Comparison of ENCODE assay signal across 8 cellular contexts in genomic region chr14:20610002-20610765, GRCh38. TPM values are rescaled to one million over a fixed set of nuclear protein-coding genes. Genes with fewer than 3 reads are reported as not detected.
DNase-seq lines count a peak whose midpoint lies in the region; ATAC-seq and TF ChIP-seq lines count a peak whose summit lies in the region.

No MANE protein-coding gene starts in this region.

- ATAC-seq in HG03432 (IDR thresholded peaks at IDR 0.05; ENCODE audit: unreplicated experiment) (peak; percentile 18), GM21390 (IDR thresholded peaks at IDR 0.05; ENCODE audit: unreplicated experiment) (no peak)
- peak; percentile 13 for ATAC-seq in activated CD8-positive, alpha-beta memory T cell treated with anti-CD3 and anti-CD28 coated beads, Interleukin-2, amount 10 ng/mL, durations not matched to agents 7 days and 5 days

- no peak overlapping the region for H3K27ac ChIP-seq in mesodermal cell (ENCODE audit: low read depth, low read length, severe bottlenecking)

- H3K27me3 Mint-ChIP-seq in activated CD8-positive, alpha-beta memory T cell treated with anti-CD3 and anti-CD28 coated beads, Interleukin-2, amount 10 ng/mL, durations not matched to agents 7 days and 5 days = no peaks in the 10 kb centered on the region
- no peaks in the 10 kb centered on the region for H3K27me3 Mint-ChIP-seq in endothelial cell (ENCODE audit: unreplicated experiment)

- H3K4me1 ChIP-seq in mesodermal cell (ENCODE audit: control insufficient read depth, insufficient read depth, low read length, poor library complexity, severe bottlenecking) = peaks cover 6% of the 10 kb centered on the region

- peak; percentile 75 for DNase-seq in COLO668 (lab: John Stamatoyannopoulos, UW; ENCODE audit: unreplicated experiment)
- peak; percentile 62 for DNase-seq in NOMO-1 treated with DMSO at 0.1 percent for 48 hours (lab: John Stamatoyannopoulos, UW; ENCODE audit: unreplicated experiment)
- peak; percentile 83 for DNase-seq in activated CD8-positive, alpha-beta memory T cell treated with anti-CD3 and anti-CD28 coated beads, Interleukin-2, amount 10 ng/mL, durations not matched to agents 7 days and 5 days
- DNase-seq in endothelial cell (ENCODE audit: low spot score) = peak; percentile 79
- DNase-seq in stimulated activated CD8-positive, alpha-beta memory T cell treated with anti-CD3 and anti-CD28 coated beads, Interleukin-15, amount 100 ng/mL, for 1 hour (ENCODE audit: low read depth) = peak; percentile 42

- H3K9me3 ChIP-seq in mesodermal cell (ENCODE audit: control insufficient read depth, low read length) = no peaks in the 10 kb centered on the region

- H3K4me1 Mint-ChIP-seq in activated CD8-positive, alpha-beta memory T cell treated with anti-CD3 and anti-CD28 coated beads, Interleukin-2, amount 10 ng/mL, durations not matched to agents 7 days and 5 days = peaks cover 16% of the 10 kb centered on the region
- H3K4me1 Mint-ChIP-seq in endothelial cell (ENCODE audit: unreplicated experiment) = peaks cover 6% of the 10 kb centered on the region

- no peaks in the 10 kb centered on the region for H3K36me3 ChIP-seq in mesodermal cell (ENCODE audit: control insufficient read depth, insufficient read depth, low read length)

- 8 to 10% methylated on average over 16 to 18 of the region's 27 CpGs for WGBS in mesodermal cell (ENCODE audit: insufficient coverage in 2 of 2), 2 experiments

- CTCF ChIA-PET in activated CD8-positive, alpha-beta memory T cell treated with anti-CD3 and anti-CD28 coated beads, Interleukin-2, amount 10 ng/mL, durations not matched to agents 7 days and 5 days (lab: Charles Lee) = interaction anchor here (0.7 to 6.7 kb wide), 28 partner anchors 9 to 293 kb away, joined by 3 to 89 read pairs (median 6); partner anchors contain the start of genes APEX1, CCNB1IP1, OSGEP and PIP4P1

- no peak for TF ChIP-seq CTCF in endothelial cell (IDR thresholded peaks at IDR 0.05; ENCODE audit: unreplicated experiment)

- H3K9me3 Mint-ChIP-seq in activated CD8-positive, alpha-beta memory T cell treated with anti-CD3 and anti-CD28 coated beads, Interleukin-2, amount 10 ng/mL, durations not matched to agents 7 days and 5 days (ENCODE audit: low read depth) = no peaks in the 10 kb centered on the region
- no peaks in the 10 kb centered on the region for H3K9me3 Mint-ChIP-seq in endothelial cell (ENCODE audit: unreplicated experiment)

- H3K36me3 Mint-ChIP-seq in activated CD8-positive, alpha-beta memory T cell treated with anti-CD3 and anti-CD28 coated beads, Interleukin-2, amount 10 ng/mL, durations not matched to agents 7 days and 5 days = no peaks in the 10 kb centered on the region
- H3K36me3 Mint-ChIP-seq in endothelial cell (ENCODE audit: low read depth, unreplicated experiment) = no peaks in the 10 kb centered on the region

- no peak overlapping the region for H3K4me3 Mint-ChIP-seq in activated CD8-positive, alpha-beta memory T cell treated with anti-CD3 and anti-CD28 coated beads, Interleukin-2, amount 10 ng/mL, durations not matched to agents 7 days and 5 days
- H3K4me3 Mint-ChIP-seq in endothelial cell (ENCODE audit: unreplicated experiment) = no peak overlapping the region

- no peak overlapping the region for H3K27ac Mint-ChIP-seq in activated CD8-positive, alpha-beta memory T cell treated with anti-CD3 and anti-CD28 coated beads, Interleukin-2, amount 10 ng/mL, durations not matched to agents 7 days and 5 days
- no peak overlapping the region for H3K27ac Mint-ChIP-seq in endothelial cell (ENCODE audit: unreplicated experiment)

- H3K4me3 ChIP-seq in mesodermal cell (ENCODE audit: extremely low read depth, insufficient read depth, low read length, poor library complexity, severe bottlenecking) = peak overlapping the region; percentile 92

RNA-seq across cellular contexts. Expression of gene RNASE12, which starts 19.0 kb away (rescaled TPM):
- not detected for total RNA-seq in activated CD8-positive, alpha-beta memory T cell treated with anti-CD3 and anti-CD28 coated beads, Interleukin-2, amount 10 ng/mL, durations not matched to agents 7 days and 5 days
- not detected for total RNA-seq in endothelial cell (ENCODE audit: unreplicated experiment)
- not detected for polyA plus RNA-seq in mesodermal cell (2013, experiment 1 of 2)
- not detected for polyA plus RNA-seq in mesodermal cell (2013, experiment 2 of 2)

RNA-seq across cellular contexts. Expression of gene RNASE11, which starts 22.4 kb away (rescaled TPM):
- not detected for total RNA-seq in activated CD8-positive, alpha-beta memory T cell treated with anti-CD3 and anti-CD28 coated beads, Interleukin-2, amount 10 ng/mL, durations not matched to agents 7 days and 5 days
- total RNA-seq in endothelial cell (ENCODE audit: unreplicated experiment) = 0.31 TPM
- polyA plus RNA-seq in mesodermal cell (2013, experiment 1 of 2) = not detected
- polyA plus RNA-seq in mesodermal cell (2013, experiment 2 of 2) = not detected

RNA-seq across cellular contexts. Expression of gene OR6S1, which starts 31.3 kb away (rescaled TPM):
- not detected for total RNA-seq in activated CD8-positive, alpha-beta memory T cell treated with anti-CD3 and anti-CD28 coated beads, Interleukin-2, amount 10 ng/mL, durations not matched to agents 7 days and 5 days
- not detected for total RNA-seq in endothelial cell (ENCODE audit: unreplicated experiment)
- polyA plus RNA-seq in mesodermal cell (2013, experiment 1 of 2) = not detected
- polyA plus RNA-seq in mesodermal cell (2013, experiment 2 of 2) = not detected

RNA-seq across cellular contexts. Expression of gene RNASE9, which starts 49.3 kb away (rescaled TPM):
- total RNA-seq in activated CD8-positive, alpha-beta memory T cell treated with anti-CD3 and anti-CD28 coated beads, Interleukin-2, amount 10 ng/mL, durations not matched to agents 7 days and 5 days = not detected
- not detected for total RNA-seq in endothelial cell (ENCODE audit: unreplicated experiment)
- polyA plus RNA-seq in mesodermal cell (2013, experiment 1 of 2) = not detected
- polyA plus RNA-seq in mesodermal cell (2013, experiment 2 of 2) = not detected
